ENCODE assay signal across 25 cellular contexts in the genomic region with DNA sequence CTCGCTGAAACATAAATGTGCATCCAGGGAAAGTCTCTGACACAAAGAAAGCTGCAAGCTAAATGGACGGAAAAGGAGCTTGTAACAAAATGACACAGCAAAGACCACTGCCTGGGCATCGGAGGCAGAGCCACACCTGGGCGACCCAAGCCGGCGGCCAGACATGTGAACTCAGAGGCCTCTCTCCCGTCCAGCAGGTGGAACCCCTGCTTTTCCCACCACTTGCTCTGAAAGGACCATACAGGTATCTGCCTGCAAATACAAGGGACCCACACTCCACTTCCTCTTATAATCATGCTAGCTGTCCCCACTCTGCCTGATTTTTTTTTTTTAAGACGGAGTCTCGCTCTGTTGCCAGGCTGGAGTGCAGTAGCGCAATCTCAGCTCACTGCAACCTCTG. TPM values are rescaled to one million over a fixed set of nuclear protein-coding genes. Genes with fewer than 3 reads are reported as not detected.
A peak's percentile ranks its signal among the peaks of the same experiment; 100 is the strongest.
DNase-seq lines count a peak whose midpoint lies in the region; ATAC-seq and TF ChIP-seq lines count a peak whose summit lies in the region.
"Had no signal": no experiment of that assay in that cellular context is flagged by ENCODE, and none has a peak within 500 bp of the region (broad histone marks: within the 10 kb centered on the region; RNA-seq: fewer than 3 reads in every experiment).

No MANE protein-coding gene starts in this region.

- intact Hi-C loops in posterior vena cava (cut with DNase I) (no loop called here), ovary (cut with DNase I) (no loop called here)

- TF ChIP-seq POLR2A in NB4 (IDR thresholded peaks at IDR 0.05; ENCODE audit: extremely low read depth, insufficient read length) (no peak), ovary (IDR thresholded peaks at IDR 0.05) (no peak)

- ATAC-seq in GM21737 (IDR thresholded peaks at IDR 0.05; ENCODE audit: unreplicated experiment) = no peak
- ATAC-seq: activated CD8-positive, alpha-beta T cell treated with anti-CD3 and anti-CD28 coated beads, Interleukin-2, amount 10 ng/mL, durations not matched to agents 7 days and 5 days; activated T-cell treated with anti-CD3 and anti-CD28 coated beads, Interleukin-2, amount 50 U/mL, for 4 hours; effector memory CD8-positive, alpha-beta T cell; T-helper 17 cell had no signal

- no peak for TF ChIP-seq EP300 in ovary (IDR thresholded peaks at IDR 0.05)

- TF ChIP-seq CTCF in NB4 (IDR thresholded peaks at IDR 0.05; ENCODE audit: low read depth, low read length) = no peak
- TF ChIP-seq CTCF in epithelial cell of proximal tubule (conservative IDR thresholded peaks at IDR 0.05; ENCODE audit: low read depth, low read length) = peak; percentile 22
- TF ChIP-seq CTCF in ovary (IDR thresholded peaks at IDR 0.05) = no peak

- H3K4me1 ChIP-seq in ovary (ENCODE audit: insufficient read depth) = no peaks in the 10 kb centered on the region
- H3K4me1 ChIP-seq: vagina had no signal

- peak; percentile 46 for DNase-seq in activated effector memory CD4-positive, alpha-beta T cell treated with anti-CD3 and anti-CD28 coated beads, Interleukin-2, amount 50 U/mL, for 16 hours
- DNase-seq in activated effector memory CD4-positive, alpha-beta T cell treated with Interleukin-2 at 50 U/mL for 16 hours = no peak
- DNase-seq in NB4 (ENCODE audit: low read depth) (peak; percentile 42), epithelial cell of proximal tubule (ENCODE audit: low read depth) (no peak), posterior vena cava (ENCODE audit: low spot score) (peak; percentile 54), activated gamma-delta T cell (lab: John Stamatoyannopoulos, UW) (no peak), ovary (no peak)
- DNase-seq: activated B cell treated with CpG ODN at 0.5 μM for 24 hours; activated CD8-positive, alpha-beta T cell treated with anti-CD3 and anti-CD28 coated beads, Interleukin-2, amount 10 ng/mL, durations not matched to agents 7 days and 5 days; activated T-cell treated with anti-CD3 and anti-CD28 coated beads, Interleukin-2, amount 50 U/mL, for 4 hours; C1 segment of cervical spinal cord; effector memory CD8-positive, alpha-beta T cell; head of caudate nucleus; mesenchymal stem cell; naive B cell; NCI-H1092; NCI-H2081; NCI-H446 treated with DMSO at 0.1 percent for 48 hours; SHP77 treated with DMSO at 0.1 percent for 48 hours; stimulated activated CD4-positive, alpha-beta T cell treated with anti-CD3 and anti-CD28 coated beads, Interleukin-4, amount 100 ng/mL, for 1 hour; T-helper 17 cell had no signal

- H3K9me3 ChIP-seq in ovary = no peaks in the 10 kb centered on the region
- H3K9me3 ChIP-seq: vagina had no signal

- H3K27ac ChIP-seq in ovary = no peak overlapping the region
- H3K27ac ChIP-seq: KMS-11, vagina had no signal

- H3K4me3 ChIP-seq in NB4 (ENCODE audit: low read depth, low read length) (no peak overlapping the region), epithelial cell of proximal tubule (ENCODE audit: low read depth, low read length) (no peak overlapping the region), ovary (no peak overlapping the region)
- H3K4me3 ChIP-seq: vagina had no signal

- H3K36me3 ChIP-seq in ovary = no peaks in the 10 kb centered on the region
- H3K36me3 ChIP-seq: vagina had no signal

- 51 to 54% (median 54%) methylated on average over 10 of the region's 10 CpGs for WGBS in ovary, 3 donors

- no peaks in the 10 kb centered on the region for H3K27me3 ChIP-seq in ovary
- H3K27me3 ChIP-seq: vagina had no signal

RNA-seq across cellular contexts. Expression of gene CPLX1, which starts 12.0 kb away (rescaled TPM):
- total RNA-seq in epithelial cell of proximal tubule (0.81 TPM in 1 of 2 replicates, not detected in the other), posterior vena cava (1 to 10 TPM; 2.5 to 5.1 TPM), ovary (10 to 100 TPM in 1 of 7 donors, 1 to 10 TPM in 6; 1.4 to 10.2 (median 3.9) TPM)
- 1 to 10 TPM in 1 of 2 donors, under 1 TPM in 1; 0.47 to 2.3 TPM for polyA plus RNA-seq in ovary
- total RNA-seq: activated B cell treated with CpG ODN at 0.5 μM for 24 hours, skeletal muscle tissue had no signal

Comparison
In these comparisons a context has a peak if more than half of its experiments do, and no peak if none do; other contexts are left out.
1. DNase-seq: peak in activated effector memory CD4-positive, alpha-beta T cell treated with anti-CD3 and anti-CD28 coated beads, Interleukin-2, amount 50 U/mL, for 16 hours (single experiment), NB4 (single experiment) and posterior vena cava (single experiment); none in activated effector memory CD4-positive, alpha-beta T cell treated with Interleukin-2 at 50 U/mL for 16 hours (single experiment), epithelial cell of proximal tubule (single experiment), activated gamma-delta T cell (single experiment) and ovary (0 of 5).